ENCODE assay signal across 7 cellular contexts in genomic region chr6:37603284-37603683, GRCh38.
"Had no signal": no experiment of that assay in that cellular context is flagged by ENCODE, and none has a peak within 500 bp of the region (broad histone marks: within the 10 kb centered on the region; RNA-seq: fewer than 3 reads in every experiment).

No MANE protein-coding gene starts in this region.

- H3K27ac ChIP-seq: HL-60 had no signal

- ATAC-seq: GM23338 had no signal

- DNase-seq: H9, HCEC 1CT, KG1 had no signal

- H2AFZ ChIP-seq: GM23338 had no signal

- H3K4me2 ChIP-seq: GM23338 had no signal

- H3K4me3 ChIP-seq: GM23338 had no signal

- FAIRE-seq: H1, H54 had no signal
